Comparison of ENCODE assay signal across 9 cellular contexts in genomic region chr1:2213576-2214505, GRCh38. TPM values are rescaled to one million over a fixed set of nuclear protein-coding genes. Genes with fewer than 3 reads are reported as not detected.
DNase-seq lines count a peak whose midpoint lies in the region; ATAC-seq lines count a peak whose summit lies in the region.
"Had no signal": no experiment of that assay in that cellular context is flagged by ENCODE, and none has a peak within 500 bp of the region (broad histone marks: within the 10 kb centered on the region; RNA-seq: fewer than 3 reads in every experiment).

No MANE protein-coding gene starts in this region.

- no peaks in the 10 kb centered on the region for H3K27me3 ChIP-seq in Karpas-422 (ENCODE audit: low read length)

- no peaks in the 10 kb centered on the region for H3K79me2 ChIP-seq in Karpas-422 (ENCODE audit: low read length)

- no peaks in the 10 kb centered on the region for H3K9me3 ChIP-seq in Karpas-422 (ENCODE audit: low read length)

- no peak overlapping the region for H3K27ac ChIP-seq in Karpas-422 (ENCODE audit: low read length)

- H4K20me1 ChIP-seq in Karpas-422 (ENCODE audit: insufficient read depth, low read depth, low read length), result no peaks in the 10 kb centered on the region

- no peak overlapping the region for H3K4me2 ChIP-seq in Karpas-422 (ENCODE audit: low read depth, low read length, poor library complexity, severe bottlenecking)

- H3K9ac ChIP-seq in Karpas-422 (ENCODE audit: low read length), result no peak overlapping the region

- H2AFZ ChIP-seq in Karpas-422 (ENCODE audit: low read length), result no peak overlapping the region

- no peaks in the 10 kb centered on the region for H3K9me2 ChIP-seq in Karpas-422 (replicated peaks; ENCODE audit: insufficient read depth, low read length)

- peak; percentile 72 to 80 for ATAC-seq in left cardiac atrium
- ATAC-seq in HG03571 (IDR thresholded peaks at IDR 0.05; ENCODE audit: unreplicated experiment), result no peak

- DNase-seq in AG20443 (ENCODE audit: low spot score) (peak; percentile 88), astrocyte of the hippocampus (ENCODE audit: low read depth, low spot score) (peak; percentile 94), left cardiac atrium (peak; percentile 90), posterior cingulate gyrus (peak in 9 of 10 donors; percentile 40 to 97 (median 80)), NAMALWA (ENCODE audit: low spot score) (no peak), Karpas-422 (no peak), KG1 (lab: John Stamatoyannopoulos, UW) (no peak)
- DNase-seq: NCI-H1105 treated with DMSO at 0.1 percent for 48 hours had no signal

- intact Hi-C loops in left cardiac atrium (cut with DNase I) (no loop called here), posterior cingulate gyrus (cut with DNase I) (no loop called here)

- no peaks in the 10 kb centered on the region for H3K36me3 ChIP-seq in Karpas-422 (ENCODE audit: insufficient read depth, low read length)

- H3K4me1 ChIP-seq in Karpas-422 (ENCODE audit: low read length), result no peaks in the 10 kb centered on the region

- H3K4me3 ChIP-seq in Karpas-422 (ENCODE audit: low read length), result no peak overlapping the region

RNA-seq across cellular contexts. Expression of gene SKI, which starts 14.3 kb away (rescaled TPM):
- 10 to 100 TPM; 47.1 to 66.9 TPM for total RNA-seq in left cardiac atrium
- total RNA-seq in Karpas-422 (2014; rRNA removed; shearing (Covaris generic); ENCODE audit: low replicate concordance), result 1.7 and 2.4 TPM in 2 replicates

RNA-seq across cellular contexts. Expression of gene FAAP20, which starts 19.3 kb away (rescaled TPM):
- 10 to 100 TPM; 35.4 to 41.4 TPM for total RNA-seq in left cardiac atrium
- 20.1 and 84.8 TPM in 2 replicates for total RNA-seq in Karpas-422 (2014; rRNA removed; shearing (Covaris generic); ENCODE audit: low replicate concordance)

Comparison
In these comparisons a context has a peak if more than half of its experiments do, and no peak if none do; other contexts are left out.
1. DNase-seq: peak in AG20443 (single experiment), astrocyte of the hippocampus (single experiment), left cardiac atrium (single experiment) and posterior cingulate gyrus (9 of 10); none in NAMALWA (single experiment), Karpas-422 (single experiment) and KG1 (single experiment).
2. RNA of gene SKI, which starts 14.3 kb away (total RNA-seq): 47.1 to 66.9 TPM in left cardiac atrium; 1.7 to 2.4 TPM in Karpas-422; every median in the first group is over 10 times any median in the second.